ENCODE assay signal across 8 cellular contexts in genomic region chr4:4853371-4853823, GRCh38. TPM values are rescaled to one million over a fixed set of nuclear protein-coding genes. Genes with fewer than 3 reads are reported as not detected.
DNase-seq lines count a peak whose midpoint lies in the region; ATAC-seq and TF ChIP-seq lines count a peak whose summit lies in the region.

No MANE protein-coding gene starts in this region.

- H3K4me1 ChIP-seq in HUES64 (ENCODE audit: insufficient read depth, low read length) = peaks cover 23% of the 10 kb centered on the region; the same call in 1 of the 2 replicates
- peaks cover 6% of the 10 kb centered on the region for H3K4me1 ChIP-seq in fibroblast of lung (ENCODE audit: control insufficient read depth, extremely low read depth, insufficient read depth, low read length)
- H3K4me1 ChIP-seq in skeletal muscle tissue (ENCODE audit: control insufficient read depth in 3 of 3, insufficient read depth in 3 of 3, low read length in 3 of 3) = peaks cover 20 to 22% (median 21%) of the 10 kb centered on the region in 3 donors

- DNase-seq in fibroblast of lung (ENCODE audit: low read depth in 2 of 2) (no peak), KG1 (lab: John Stamatoyannopoulos, UW) (no peak), head of caudate nucleus (no peak), GM19240 (ENCODE audit: insufficient read length, low spot score) (no peak), dedifferentiated amniotic fluid mesenchymal stem cell (ENCODE audit: extremely low spot score) (no peak)

- intact Hi-C loops in head of caudate nucleus (cut with DNase I) = no loop called here

- H2AFZ ChIP-seq in fibroblast of lung (ENCODE audit: low read length) = peak overlapping the region; percentile 89

- no peaks in the 10 kb centered on the region for H3K79me2 ChIP-seq in fibroblast of lung (ENCODE audit: control insufficient read depth, insufficient read depth, low read length)

- peak overlapping the region; percentile 90 for H3K4me2 ChIP-seq in fibroblast of lung (ENCODE audit: extremely low read depth, insufficient read depth, low read length)

- H3K27ac ChIP-seq in HUES64 (ENCODE audit: low read depth, low read length) (no peak overlapping the region), fibroblast of lung (ENCODE audit: insufficient read depth, low read length) (peak overlapping the region; percentile 65), skeletal muscle tissue (ENCODE audit: low read depth, low read length) (peak overlapping the region; percentile 47)

- H3K9me3 ChIP-seq in HUES64 (ENCODE audit: insufficient read depth, low read depth, low read length) = 0 out of 2 replicates have a peak, but pooled peaks cover 2% of the 10 kb centered on the region
- no peaks in the 10 kb centered on the region for H3K9me3 ChIP-seq in fibroblast of lung (ENCODE audit: control insufficient read depth, insufficient read depth, low read depth, low read length)
- no peaks in the 10 kb centered on the region for H3K9me3 ChIP-seq in skeletal muscle tissue (ENCODE audit: control insufficient read depth in 3 of 3, low read length in 3 of 3)

- H3K9ac ChIP-seq in HUES64 (ENCODE audit: low read depth, low read length) = no peak overlapping the region
- peak overlapping the region; percentile 37 for H3K9ac ChIP-seq in fibroblast of lung (ENCODE audit: insufficient read depth, low read length)
- no peak overlapping the region for H3K9ac ChIP-seq in skeletal muscle tissue (ENCODE audit: low read depth in 1 of 3, low read length in 3 of 3)

- no peak for TF ChIP-seq CTCF in fibroblast of lung (conservative IDR thresholded peaks at IDR 0.05 in 1 of 2, IDR thresholded peaks at IDR 0.05 in 1 of 2; ENCODE audit: low read depth in 1 of 2, low read length in 2 of 2)

- 3% methylated on average over 26 of the region's 26 CpGs for WGBS in HUES64

- H3K4me3 ChIP-seq in HUES64 (ENCODE audit: low read length) (peak overlapping the region; percentile 26; the same call in 1 of the 2 replicates), fibroblast of lung (replicated peaks in 1 of 4; ENCODE audit: control extremely low read depth in 1 of 4, insufficient read depth in 1 of 4, low read depth in 3 of 4, low read length in 4 of 4) (peak overlapping the region; percentile 15 to 46 (median 35)), skeletal muscle tissue (ENCODE audit: low read length in 3 of 3) (peak overlapping the region; percentile 43 to 64 (median 56))

- H3K36me3 ChIP-seq in HUES64 (ENCODE audit: insufficient read depth, low read length) = no peaks in the 10 kb centered on the region
- no peaks in the 10 kb centered on the region for H3K36me3 ChIP-seq in fibroblast of lung (ENCODE audit: control insufficient read depth, insufficient read depth, low read length)
- no peaks in the 10 kb centered on the region for H3K36me3 ChIP-seq in skeletal muscle tissue (ENCODE audit: control insufficient read depth in 3 of 3, insufficient read depth in 3 of 3, low read length in 3 of 3)

- ATAC-seq in GM19395 (IDR thresholded peaks at IDR 0.05; ENCODE audit: unreplicated experiment) = peak; percentile 37

- H3K27me3 ChIP-seq in HUES64 (ENCODE audit: insufficient read depth, low read length) (peaks cover 100% of the 10 kb centered on the region), fibroblast of lung (ENCODE audit: control insufficient read depth, insufficient read depth, low read length) (peaks cover 13% of the 10 kb centered on the region), skeletal muscle tissue (ENCODE audit: control insufficient read depth in 3 of 3, insufficient read depth in 3 of 3, low read length in 3 of 3) (peaks cover 89 to 97% (median 91%) of the 10 kb centered on the region in 3 donors)

- H4K20me1 ChIP-seq in fibroblast of lung (ENCODE audit: control insufficient read depth, extremely low read depth, insufficient read depth, low read length) = no peaks in the 10 kb centered on the region

RNA-seq across cellular contexts. Expression of gene MSX1, which starts 6.1 kb away (rescaled TPM):
- 5.7 TPM for polyA plus RNA-seq in HUES64 (2013, experiment 1 of 2)
- polyA plus RNA-seq in HUES64 (2013, experiment 2 of 2) = 6.7 TPM
- total RNA-seq in fibroblast of lung (1.3 and 2.1 TPM in 2 replicates), skeletal muscle tissue (1.6 TPM)
- 2.1 and 5.1 TPM in 2 replicates for polyA plus RNA-seq in fibroblast of lung
- polyA plus RNA-seq in fibroblast of lung (2012) = 2.5 and 8.2 TPM in 2 replicates
- polyA minus RNA-seq in fibroblast of lung (ENCODE audit: low replicate concordance) = 0.51 and 1.3 TPM in 2 replicates
